Comparison of ENCODE assay signal across 8 cellular contexts in the genomic region with DNA sequence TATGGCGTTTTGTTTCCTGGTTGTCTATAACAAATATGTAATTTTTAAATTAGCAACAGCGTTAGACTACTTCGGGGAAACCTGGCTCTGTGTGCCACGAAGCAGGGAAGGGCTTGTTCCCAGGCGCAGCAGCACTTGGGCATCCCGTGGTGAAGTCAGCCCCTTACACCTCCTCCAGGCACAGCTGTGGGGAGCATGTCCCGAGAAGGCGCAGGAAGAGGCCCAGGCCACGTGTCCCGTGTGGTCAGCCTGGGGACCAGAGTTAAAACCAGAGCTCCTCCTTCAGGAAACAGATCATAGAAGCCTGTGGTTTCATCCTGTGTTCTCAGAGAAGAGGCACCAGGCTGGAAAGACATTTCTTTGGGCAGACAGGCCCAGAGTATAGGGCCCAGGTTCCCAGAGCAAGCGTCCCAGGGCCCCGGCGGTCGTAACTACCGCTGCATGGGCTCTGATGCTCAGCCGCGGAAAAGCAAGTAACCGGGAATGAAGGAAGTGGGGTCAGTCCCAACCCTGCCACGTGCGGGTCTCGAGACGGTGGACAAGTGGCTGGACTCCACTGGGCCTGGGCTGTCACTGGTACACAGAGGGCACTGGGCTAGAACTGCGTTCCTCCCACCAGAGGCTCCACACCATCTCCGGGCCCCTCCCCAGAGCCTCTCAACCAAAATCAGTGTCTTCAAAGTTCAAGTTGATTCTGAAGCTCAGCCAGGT. TPM values are rescaled to one million over a fixed set of nuclear protein-coding genes. Genes with fewer than 3 reads are reported as not detected.
DNase-seq lines count a peak whose midpoint lies in the region; ATAC-seq and TF ChIP-seq lines count a peak whose summit lies in the region.

No MANE protein-coding gene starts in this region.

- H3K4me3 ChIP-seq in PC-9: peak overlapping the region; percentile 5; the same call in 1 of the 2 replicates
- H3K4me3 ChIP-seq in mucosa of descending colon: no peak overlapping the region

- H3K4me1 ChIP-seq in PC-9 (replicated peaks; ENCODE audit: insufficient read depth) (peaks cover 40% of the 10 kb centered on the region), mucosa of descending colon (ENCODE audit: low read depth) (no peaks in the 10 kb centered on the region)

- TSS peak; percentile 23 for BruUV-seq in PC-9 (replicated peaks; lab: Mats Ljungman, UMichigan)

- POLR2A ChIA-PET in PC-9 (lab: Charles Lee; ENCODE audit: unreplicated experiment): interaction anchor here (0.9 kb wide), 1 partner anchor 64 kb away, joined by 6 read pairs; no protein-coding TSS in a partner anchor

- ATAC-seq in GM21423 (IDR thresholded peaks at IDR 0.05; ENCODE audit: unreplicated experiment) (peak; percentile 49), mucosa of descending colon (peak; percentile 54), HG02588 (IDR thresholded peaks at IDR 0.05; ENCODE audit: unreplicated experiment) (no peak)

- peak overlapping the region; percentile 67 for H2AFZ ChIP-seq in PC-9

- CTCF ChIA-PET in PC-9 (lab: Charles Lee): interaction anchor here (0.5 to 1.5 kb wide), 5 partner anchors 99 to 969 kb away, joined by 3 to 7 read pairs (median 4); a partner anchor contains a TSS

- no peaks in the 10 kb centered on the region for H3K9me2 ChIP-seq in PC-9 (ENCODE audit: insufficient read depth)

- H3F3A ChIP-seq in PC-9 (ENCODE audit: insufficient read depth, low read depth): peaks cover 33% of the 10 kb centered on the region; the same call in 1 of the 2 replicates

- no peaks in the 10 kb centered on the region for H3K27me3 ChIP-seq in PC-9 (ENCODE audit: insufficient read depth, low read depth)

- no peaks in the 10 kb centered on the region for H3K9me3 Mint-ChIP-seq in chondrocyte (ENCODE audit: low read depth)
- H3K9me3 Mint-ChIP-seq in progenitor cell of endocrine pancreas (ENCODE audit: low read depth): no peaks in the 10 kb centered on the region

- peak overlapping the region; percentile 83 for H3K27ac ChIP-seq in PC-9

- no peaks in the 10 kb centered on the region for H3K36me3 ChIP-seq in PC-9 (ENCODE audit: low read depth)
- no peaks in the 10 kb centered on the region for H3K36me3 ChIP-seq in mucosa of descending colon (ENCODE audit: low read depth)

- DNase-seq in Ammon's horn (ENCODE audit: low spot score) (peak; percentile 78), PC-9 (peak; percentile 88 to 95), chondrocyte (ENCODE audit: low spot score) (no peak), mucosa of descending colon (peak in 2 of 3 donors; percentile 47 to 53), progenitor cell of endocrine pancreas (ENCODE audit: low spot score, unreplicated experiment) (no peak), NCI-H2227 treated with DMSO at 0.1 percent for 48 hours (lab: John Stamatoyannopoulos, UW) (no peak)

- H3K9me3 ChIP-seq in PC-9 (ENCODE audit: insufficient read depth, low read depth): no peaks in the 10 kb centered on the region
- H3K9me3 ChIP-seq in mucosa of descending colon: no peaks in the 10 kb centered on the region

- no peaks in the 10 kb centered on the region for H4K20me1 ChIP-seq in PC-9 (ENCODE audit: insufficient read depth)

- H3K4me3 Mint-ChIP-seq in chondrocyte (ENCODE audit: unreplicated experiment) (peak overlapping the region; percentile 57), progenitor cell of endocrine pancreas (ENCODE audit: low read depth) (no peak overlapping the region)

- H3K4me1 Mint-ChIP-seq in chondrocyte (ENCODE audit: low read depth) (peaks cover 23% of the 10 kb centered on the region), progenitor cell of endocrine pancreas (ENCODE audit: low read depth) (no peaks in the 10 kb centered on the region)

- intact Hi-C loops in PC-9 (cut with micrococcal nuclease; ENCODE audit: unreplicated experiment) (loop anchor here (2.0 to 10.0 kb wide), 3 partner anchors 18 to 684 kb away; a partner anchor contains a TSS), mucosa of descending colon (cut with DNase I, micrococcal nuclease) (loop anchor here in 1 of 2 donors (10.0 kb wide), 1 partner anchor 96 kb away; no protein-coding TSS in a partner anchor)

- H3K36me3 Mint-ChIP-seq in chondrocyte (ENCODE audit: low read depth) (peaks cover 1% of the 10 kb centered on the region), progenitor cell of endocrine pancreas (ENCODE audit: insufficient read depth) (no peaks in the 10 kb centered on the region)

- H3K27me3 Mint-ChIP-seq in chondrocyte (ENCODE audit: low read depth): no peaks in the 10 kb centered on the region
- no peaks in the 10 kb centered on the region for H3K27me3 Mint-ChIP-seq in progenitor cell of endocrine pancreas

- peak overlapping the region; percentile 63 for H3K4me2 ChIP-seq in PC-9

- no peak for TF ChIP-seq CTCF in PC-9 (conservative IDR thresholded peaks at IDR 0.05)
- peak; percentile 70 for TF ChIP-seq CTCF in chondrocyte (IDR thresholded peaks at IDR 0.05)
- TF ChIP-seq CTCF in mucosa of descending colon (IDR thresholded peaks at IDR 0.05): no peak
- TF ChIP-seq CTCF in progenitor cell of endocrine pancreas (IDR thresholded peaks at IDR 0.05; ENCODE audit: unreplicated experiment): no peak

- H3K27ac Mint-ChIP-seq in chondrocyte (ENCODE audit: unreplicated experiment) (peak overlapping the region; percentile 98), progenitor cell of endocrine pancreas (no peak overlapping the region)

- no peaks in the 10 kb centered on the region for H3K79me2 ChIP-seq in PC-9 (ENCODE audit: low read depth)

RNA-seq across cellular contexts. Expression of a gene that starts 7.1 kb away (rescaled TPM):
- total RNA-seq in PC-9 (2021) (63.9 and 73.3 TPM in 2 replicates), chondrocyte (9.5 to 15.2 TPM (median 10.0 TPM) in 3 replicates), mucosa of descending colon (10 to 100 TPM in 2 of 3 donors, 1 to 10 TPM in 1; 6.8 to 20.3 (median 12.4) TPM), progenitor cell of endocrine pancreas (17.2 and 22.1 TPM in 2 replicates)

RNA-seq across cellular contexts. Expression of a gene that starts 7.1 kb away (rescaled TPM):
- total RNA-seq in PC-9 (2021) (36.8 and 40.9 TPM in 2 replicates), chondrocyte (17.7 to 19.8 TPM (median 17.8 TPM) in 3 replicates), mucosa of descending colon (10 to 100 TPM; 16.5 to 18.8 (median 17.2) TPM), progenitor cell of endocrine pancreas (28.7 and 29.5 TPM in 2 replicates)

RNA-seq across cellular contexts. Expression of a gene that starts 16.4 kb away (rescaled TPM):
- total RNA-seq in PC-9 (2021) (50.8 and 68.7 TPM in 2 replicates), chondrocyte (22.7 to 31.0 TPM (median 23.8 TPM) in 3 replicates), mucosa of descending colon (10 to 100 TPM; 25.3 to 31.2 (median 26.2) TPM), progenitor cell of endocrine pancreas (49.8 and 50.6 TPM in 2 replicates)

Comparison
In these comparisons a context has a peak if more than half of its experiments do, and no peak if none do; other contexts are left out.
1. DNase-seq: peak in Ammon's horn (single experiment), PC-9 (2 of 2) and mucosa of descending colon (2 of 3); none in chondrocyte (single experiment), progenitor cell of endocrine pancreas (single experiment) and NCI-H2227 treated with DMSO at 0.1 percent for 48 hours (single experiment).